11 cellular contexts compared by ENCODE assay signal in the genomic region with DNA sequence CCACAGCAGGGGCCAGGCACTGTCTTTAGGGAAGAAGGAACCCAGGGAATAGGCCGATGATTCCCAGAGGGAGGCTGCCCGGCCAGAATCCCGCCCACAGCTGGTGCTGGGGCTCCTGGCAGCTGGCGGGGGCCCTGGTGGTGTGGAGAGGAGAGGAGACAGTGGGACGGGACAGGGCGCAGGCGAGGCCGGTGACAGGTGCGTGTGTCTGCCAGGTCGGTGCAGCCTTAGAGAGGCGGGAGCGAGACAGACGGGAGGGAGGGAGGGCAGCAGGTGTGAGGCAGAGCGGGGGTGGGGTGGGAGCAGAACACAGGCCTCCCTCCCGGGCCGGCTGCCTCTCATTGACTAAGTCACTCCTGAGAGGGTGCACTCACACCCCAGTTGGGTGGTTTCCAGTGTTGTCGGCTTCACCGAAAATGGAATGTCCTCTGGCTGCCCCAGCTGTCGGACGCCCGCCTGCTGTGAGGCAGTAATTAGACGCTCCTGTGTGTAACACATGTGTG. TPM values are rescaled to one million over a fixed set of nuclear protein-coding genes. Genes with fewer than 3 reads are reported as not detected.
DNase-seq lines count a peak whose midpoint lies in the region; ATAC-seq, FAIRE-seq and TF ChIP-seq lines count a peak whose summit lies in the region.
"Had no signal": no experiment of that assay in that cellular context is flagged by ENCODE, and none has a peak within 500 bp of the region (broad histone marks: within the 10 kb centered on the region; RNA-seq: fewer than 3 reads in every experiment).

No MANE protein-coding gene starts in this region.

- H3K36me3 Mint-ChIP-seq in activated T-helper 17 cell treated with anti-CD3 and anti-CD28 coated beads, Interleukin-2, amount 50 U/mL, for 72 hours (ENCODE audit: low read depth): no peaks in the 10 kb centered on the region
- no peaks in the 10 kb centered on the region for H3K36me3 Mint-ChIP-seq in T-helper 17 cell (ENCODE audit: low read depth)

- peaks cover 44% of the 10 kb centered on the region for H3K27me3 ChIP-seq in foreskin keratinocyte
- no peaks in the 10 kb centered on the region for H3K27me3 ChIP-seq in small intestine (ENCODE audit: control insufficient read depth in 2 of 2, insufficient read depth in 2 of 2, low read length in 2 of 2)

- no peak overlapping the region for H3K27ac ChIP-seq in foreskin keratinocyte
- H3K27ac ChIP-seq in small intestine (ENCODE audit: low read depth in 1 of 2, low read length in 1 of 2): no peak overlapping the region

- no peaks in the 10 kb centered on the region for H3K36me3 ChIP-seq in small intestine (ENCODE audit: control insufficient read depth in 2 of 2, insufficient read depth in 2 of 2, low read length in 2 of 2)

- H3K4me1 ChIP-seq in foreskin keratinocyte (no peaks in the 10 kb centered on the region), small intestine (ENCODE audit: control insufficient read depth in 2 of 2, insufficient read depth in 1 of 2, low read depth in 1 of 2, low read length in 1 of 2) (no peaks in the 10 kb centered on the region)

- H3K4me1 Mint-ChIP-seq in activated T-helper 17 cell treated with anti-CD3 and anti-CD28 coated beads, Interleukin-2, amount 50 U/mL, for 72 hours: no peaks in the 10 kb centered on the region
- no peaks in the 10 kb centered on the region for H3K4me1 Mint-ChIP-seq in T-helper 17 cell

- H3K9me3 ChIP-seq in small intestine (ENCODE audit: control insufficient read depth, low read depth): no peaks in the 10 kb centered on the region
- no peaks in the 10 kb centered on the region for H3K9me3 ChIP-seq in T-helper 17 cell (ENCODE audit: control insufficient read depth, low read length, poor library complexity, severe bottlenecking)

- peaks cover 10% of the 10 kb centered on the region for H3K27me3 Mint-ChIP-seq in activated T-helper 17 cell treated with anti-CD3 and anti-CD28 coated beads, Interleukin-2, amount 50 U/mL, for 72 hours
- peaks cover 6% of the 10 kb centered on the region for H3K27me3 Mint-ChIP-seq in T-helper 17 cell

- no peak overlapping the region for H3K4me3 ChIP-seq in small intestine (ENCODE audit: low read depth in 1 of 2, low read length in 2 of 2)

- H3K27ac Mint-ChIP-seq in activated T-helper 17 cell treated with anti-CD3 and anti-CD28 coated beads, Interleukin-2, amount 50 U/mL, for 72 hours: no peak overlapping the region
- H3K27ac Mint-ChIP-seq in T-helper 17 cell: no peak overlapping the region

- H3K9me3 Mint-ChIP-seq in activated T-helper 17 cell treated with anti-CD3 and anti-CD28 coated beads, Interleukin-2, amount 50 U/mL, for 72 hours: no peaks in the 10 kb centered on the region

- DNase-seq in NAMALWA (ENCODE audit: low spot score): peak; percentile 73
- DNase-seq in NCI-H748 (lab: John Stamatoyannopoulos, UW; ENCODE audit: unreplicated experiment): peak; percentile 87
- peak in 1 of 2 donors; percentile 30 for DNase-seq in foreskin keratinocyte
- DNase-seq in small intestine: peak; percentile 24
- DNase-seq in T-helper 17 cell: no peak
- DNase-seq: cortex of kidney; GOT3; SIG-M5; stimulated activated naive CD4-positive, alpha-beta T cell had no signal

- no peak for FAIRE-seq in small intestine (lab: Jason Lieb, UNC)

- no peak for TF ChIP-seq CTCF in foreskin keratinocyte (conservative IDR thresholded peaks at IDR 0.05)

- ATAC-seq in foreskin keratinocyte (peak; percentile 66), T-helper 17 cell (no peak), HG03460 (IDR thresholded peaks at IDR 0.05; ENCODE audit: unreplicated experiment) (no peak)
- ATAC-seq in activated T-helper 17 cell treated with anti-CD3 and anti-CD28 coated beads, Interleukin-2, amount 50 U/mL, for 72 hours (replicated peaks): no peak

- WGBS in small intestine, 3 donors: 12 to 43% (median 23%) methylated on average over 19 to 22 of the region's 22 CpGs

- no peak overlapping the region for H3K4me3 Mint-ChIP-seq in activated T-helper 17 cell treated with anti-CD3 and anti-CD28 coated beads, Interleukin-2, amount 50 U/mL, for 72 hours
- no peak overlapping the region for H3K4me3 Mint-ChIP-seq in T-helper 17 cell

RNA-seq across cellular contexts. Expression of a gene that starts 55.2 kb away (rescaled TPM):
- 0.10 TPM in 1 of 2 replicates, not detected in the other for total RNA-seq in foreskin keratinocyte
- 0.02 and 0.06 TPM in 2 replicates for polyA plus RNA-seq in foreskin keratinocyte
- 1 to 10 TPM in 1 of 3 donors, not detected in 2; 2.0 TPM for polyA plus RNA-seq in small intestine
- total RNA-seq in activated T-helper 17 cell treated with anti-CD3 and anti-CD28 coated beads, Interleukin-2, amount 50 U/mL, for 72 hours: under 1 TPM; 0.06 to 0.19 TPM
- total RNA-seq in T-helper 17 cell: not detected

Comparison
In these comparisons a context has a peak if more than half of its experiments do, and no peak if none do; other contexts are left out.
1. DNase-seq: peak in NAMALWA (single experiment), NCI-H748 (single experiment) and small intestine (single experiment); none in T-helper 17 cell (0 of 3).